In the genomic region with DNA sequence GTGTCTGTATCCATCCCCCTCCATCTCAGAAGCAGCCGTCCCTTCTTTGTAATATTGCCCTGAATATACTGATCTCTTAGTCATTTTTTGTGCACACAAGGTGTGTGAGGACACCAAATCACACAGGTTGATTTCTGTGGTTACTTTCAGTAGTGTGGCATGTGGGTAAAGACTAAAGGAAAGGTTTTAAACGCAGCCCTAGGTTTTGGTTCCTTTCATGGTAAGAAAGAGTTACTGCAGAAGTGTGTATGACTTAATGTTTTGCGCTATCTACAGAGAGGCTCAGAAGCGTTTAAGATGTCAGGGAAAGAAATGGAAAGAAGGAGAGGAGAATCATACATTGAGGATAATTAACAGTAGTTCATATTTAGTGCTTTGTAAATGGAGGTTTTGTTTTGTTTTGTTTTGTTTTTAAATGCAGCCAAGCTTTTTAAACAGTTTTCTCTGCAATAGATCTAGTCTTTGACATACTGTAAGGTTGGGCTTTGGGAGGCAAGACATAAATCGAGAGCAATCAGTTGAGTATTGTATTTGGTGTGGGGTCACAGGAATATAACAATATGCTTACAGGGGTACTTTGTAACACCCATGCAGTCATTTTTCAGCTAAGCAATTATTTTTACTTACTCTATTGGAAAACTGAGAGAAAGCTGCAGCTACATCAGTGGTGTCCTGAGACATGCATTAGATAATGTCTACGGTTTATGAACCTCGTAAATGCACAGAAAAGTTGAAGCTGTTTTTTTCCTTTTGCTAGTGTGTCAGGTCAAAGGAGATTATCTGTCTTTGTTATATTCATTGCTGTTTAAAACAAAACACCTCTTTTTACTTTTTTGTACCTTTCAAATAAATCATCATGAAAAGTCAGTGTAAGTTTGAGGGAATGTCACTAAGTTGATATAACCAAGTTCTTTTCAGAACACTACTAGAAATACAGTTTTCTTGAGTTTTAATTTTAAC, we compare ENCODE assay signal across 9 cellular contexts. TPM values are rescaled to one million over a fixed set of nuclear protein-coding genes. Genes with fewer than 3 reads are reported as not detected.
DNase-seq lines count a peak whose midpoint lies in the region; ATAC-seq and TF ChIP-seq lines count a peak whose summit lies in the region.
"Had no signal": no experiment of that assay in that cellular context is flagged by ENCODE, and none has a peak within 500 bp of the region (broad histone marks: within the 10 kb centered on the region; RNA-seq: fewer than 3 reads in every experiment).

No MANE protein-coding gene starts in this region.

- peaks cover 22% of the 10 kb centered on the region for H3K4me1 Mint-ChIP-seq in stimulated activated naive CD8-positive, alpha-beta T cell treated with anti-CD3 and anti-CD28 coated beads, Interleukin-15, Interleukin-2, amounts not matched to agents 100 ng/mL and 50 ng/mL, for 24 hours (ENCODE audit: low read depth)

- H3K9me3 Mint-ChIP-seq in stimulated activated naive CD8-positive, alpha-beta T cell treated with anti-CD3 and anti-CD28 coated beads, Interleukin-15, Interleukin-2, amounts not matched to agents 100 ng/mL and 50 ng/mL, for 24 hours = no peaks in the 10 kb centered on the region

- H4K20me1 ChIP-seq in OCI-LY7 (ENCODE audit: insufficient read depth, low read length) = peaks cover 5% of the 10 kb centered on the region; the same call in 1 of the 2 replicates

- no peak overlapping the region for H3K27ac ChIP-seq in OCI-LY7 (ENCODE audit: low read depth, low read length, poor library complexity, severe bottlenecking)
- H3K27ac ChIP-seq: C4-2B had no signal

- peaks cover 17% of the 10 kb centered on the region for H3K79me2 ChIP-seq in OCI-LY7 (ENCODE audit: insufficient read depth, low read depth, low read length)

- DNase-seq in NCI-H510A treated with DMSO at 0.1 percent for 48 hours (lab: John Stamatoyannopoulos, UW) = peak; percentile 5
- no peak for DNase-seq in NCI-H510A (lab: John Stamatoyannopoulos, UW)
- peak; percentile 27 for DNase-seq in OCI-LY7 (ENCODE audit: low spot score)
- peak; percentile 12 for DNase-seq in globus pallidus (ENCODE audit: low spot score)
- DNase-seq in CD1c-positive myeloid dendritic cell (ENCODE audit: extremely low spot score) = no peak
- DNase-seq in NCI-H128 (lab: John Stamatoyannopoulos, UW; ENCODE audit: unreplicated experiment) = no peak

- no peak overlapping the region for H3K27ac Mint-ChIP-seq in stimulated activated naive CD8-positive, alpha-beta T cell treated with anti-CD3 and anti-CD28 coated beads, Interleukin-15, Interleukin-2, amounts not matched to agents 100 ng/mL and 50 ng/mL, for 24 hours

- peaks cover 41% of the 10 kb centered on the region for H3K27me3 Mint-ChIP-seq in stimulated activated naive CD8-positive, alpha-beta T cell treated with anti-CD3 and anti-CD28 coated beads, Interleukin-15, Interleukin-2, amounts not matched to agents 100 ng/mL and 50 ng/mL, for 24 hours

- POLR2A ChIA-PET in OCI-LY7 (lab: Charles Lee) = interaction anchor here (0.6 to 1.5 kb wide), 4 partner anchors 15 to 685 kb away, joined by 3 to 8 read pairs (median 3); no protein-coding TSS in a partner anchor

- no TSS peak for BruUV-seq in OCI-LY7 (replicated peaks; lab: Mats Ljungman, UMichigan)

- peak overlapping the region; percentile 96 for H3K4me3 ChIP-seq in OCI-LY7 (ENCODE audit: low read depth, low read length, poor library complexity, severe bottlenecking)

- no peak for ATAC-seq in GM21576 (IDR thresholded peaks at IDR 0.05; ENCODE audit: unreplicated experiment)

- no peaks in the 10 kb centered on the region for H3K9me2 ChIP-seq in OCI-LY7 (ENCODE audit: insufficient read depth, low read length)

- TF ChIP-seq CTCF in OCI-LY7 (conservative IDR thresholded peaks at IDR 0.05; ENCODE audit: low read length) = no peak

- H3K4me1 ChIP-seq in OCI-LY7 (ENCODE audit: insufficient read depth, low read length, poor library complexity, severe bottlenecking) = peaks cover 33% of the 10 kb centered on the region

- no peaks in the 10 kb centered on the region for H3K36me3 ChIP-seq in OCI-LY7 (ENCODE audit: insufficient read depth, low read length)

- H3K4me2 ChIP-seq in OCI-LY7 (ENCODE audit: low read length) = peak overlapping the region; percentile 80

- H3K4me3 Mint-ChIP-seq in stimulated activated naive CD8-positive, alpha-beta T cell treated with anti-CD3 and anti-CD28 coated beads, Interleukin-15, Interleukin-2, amounts not matched to agents 100 ng/mL and 50 ng/mL, for 24 hours = peak overlapping the region; percentile 78

- H3K36me3 Mint-ChIP-seq in stimulated activated naive CD8-positive, alpha-beta T cell treated with anti-CD3 and anti-CD28 coated beads, Interleukin-15, Interleukin-2, amounts not matched to agents 100 ng/mL and 50 ng/mL, for 24 hours (ENCODE audit: low read depth) = no peaks in the 10 kb centered on the region

- intact Hi-C loops in OCI-LY7 (cut with micrococcal nuclease; ENCODE audit: unreplicated experiment) = no loop called here

- peak overlapping the region; percentile 94; the same call in 1 of the 2 replicates for H2AFZ ChIP-seq in OCI-LY7 (ENCODE audit: low read length)

- no peaks in the 10 kb centered on the region for H3K9me3 ChIP-seq in OCI-LY7 (ENCODE audit: low read length)

- CTCF ChIA-PET in OCI-LY7 (lab: Charles Lee; ENCODE audit: unreplicated experiment) = no interaction called here

RNA-seq across cellular contexts. Expression of a gene that starts 1.9 kb away (rescaled TPM):
- 3.6 and 3.8 TPM in 2 replicates for total RNA-seq in OCI-LY7 (2014; rRNA removed; shearing (Covaris generic))
- 9.0 and 11.0 TPM in 2 replicates for total RNA-seq in OCI-LY7 (2022)

Comparison
In these comparisons a context has a peak if more than half of its experiments do, and no peak if none do; other contexts are left out.
1. DNase-seq: peak in NCI-H510A treated with DMSO at 0.1 percent for 48 hours (single experiment), OCI-LY7 (single experiment) and globus pallidus (single experiment); none in NCI-H510A (single experiment), CD1c-positive myeloid dendritic cell (single experiment) and NCI-H128 (single experiment).